ENCODE assay signal across 1 cellular context in genomic region chr17:29613856-29614255, GRCh38.
TF ChIP-seq lines count a peak whose summit lies in the region.

No MANE protein-coding gene starts in this region.

TF ChIP-seq in GM12878, 131 proteins besides CTCF, POLR2A, EP300 and RAD21:
- no peak for TF ChIP-seq EZH2 (IDR thresholded peaks at IDR 0.05; ENCODE audit: borderline replicate concordance, control insufficient read depth, low read depth, low read length)
- TF ChIP-seq EED (IDR thresholded peaks at IDR 0.05; ENCODE audit: low read depth), result no peak
- no peak for TF ChIP-seq YY1 (IDR thresholded peaks at IDR 0.05; ENCODE audit: low read depth, low read length)
- no peak for TF ChIP-seq CHD2 (IDR thresholded peaks at IDR 0.05; ENCODE audit: borderline replicate concordance, low read depth, low read length)
- no peak for TF ChIP-seq CUX1 (IDR thresholded peaks at IDR 0.05; ENCODE audit: insufficient replicate concordance, low read depth, low read length)
- TF ChIP-seq IRF4 (IDR thresholded peaks at IDR 0.05; ENCODE audit: low read depth, low read length), result no peak
- no peak for TF ChIP-seq IKZF2 (IDR thresholded peaks at IDR 0.05)
- TF ChIP-seq RELB (IDR thresholded peaks at IDR 0.05; ENCODE audit: low read depth), result no peak
- TF ChIP-seq GATAD2B (conservative IDR thresholded peaks at IDR 0.05; ENCODE audit: low read depth), result no peak
- no peak for TF ChIP-seq RBBP5 (conservative IDR thresholded peaks at IDR 0.05)
- no peak for TF ChIP-seq ATF3 (IDR thresholded peaks at IDR 0.05; ENCODE audit: borderline replicate concordance, extremely low read depth, low read depth, low read length)
- TF ChIP-seq HDAC2 (IDR thresholded peaks at IDR 0.05), result no peak
- no peak for TF ChIP-seq NR2C2 (IDR thresholded peaks at IDR 0.05; ENCODE audit: borderline replicate concordance, control insufficient read depth, insufficient read length, low read depth)
- no peak for TF ChIP-seq PRDM15 (CRISPR knock-in tag; IDR thresholded peaks at IDR 0.05)
- no peak for TF ChIP-seq MAX (IDR thresholded peaks at IDR 0.05; ENCODE audit: low read depth, low read length)
- no peak for TF ChIP-seq HSF1 (IDR thresholded peaks at IDR 0.05; ENCODE audit: low read depth, low read length)
- TF ChIP-seq NFIC (IDR thresholded peaks at IDR 0.05; ENCODE audit: low read depth, low read length), result no peak
- no peak for TF ChIP-seq KDM1A (IDR thresholded peaks at IDR 0.05; ENCODE audit: borderline replicate concordance)
- TF ChIP-seq BCL11A (IDR thresholded peaks at IDR 0.05; ENCODE audit: low read depth, low read length), result no peak
- no peak for TF ChIP-seq ZBTB4 (CRISPR knock-in tag; IDR thresholded peaks at IDR 0.05)
